ENCODE assay signal across 12 cellular contexts in the genomic region with DNA sequence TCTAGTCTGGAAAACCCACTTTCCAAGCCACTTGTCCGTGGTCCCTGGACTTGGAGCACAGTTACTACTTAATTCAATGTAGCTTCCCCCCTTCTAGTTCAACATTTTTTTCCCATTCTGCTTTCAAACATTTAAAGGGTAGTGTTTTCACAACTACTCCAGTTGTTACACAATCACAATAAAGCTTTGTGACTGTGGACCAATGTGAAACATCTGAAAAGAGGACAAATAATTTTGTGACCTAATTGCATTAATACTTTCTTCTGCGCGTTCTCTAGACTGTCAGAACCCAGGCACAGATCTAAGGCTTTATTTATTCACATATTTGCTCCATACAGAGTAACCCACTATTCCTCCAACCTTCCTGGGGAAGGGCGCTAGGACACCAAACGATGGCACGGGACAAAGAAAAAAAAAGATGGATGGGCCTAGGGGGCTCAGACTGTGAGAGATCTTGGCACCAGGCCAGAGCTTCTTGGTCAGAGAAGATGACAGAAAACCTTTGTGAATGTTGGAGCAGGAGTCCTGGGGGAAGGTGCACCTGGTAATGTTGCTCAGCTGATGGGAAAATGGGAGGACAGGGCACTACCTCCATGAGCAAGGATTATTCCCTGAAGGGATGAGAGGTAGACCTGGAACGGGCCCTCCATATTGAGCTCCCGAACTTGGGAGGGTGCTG. TPM values are rescaled to one million over a fixed set of nuclear protein-coding genes. Genes with fewer than 3 reads are reported as not detected.
DNase-seq lines count a peak whose midpoint lies in the region; ATAC-seq and TF ChIP-seq lines count a peak whose summit lies in the region.
"Had no signal": no experiment of that assay in that cellular context is flagged by ENCODE, and none has a peak within 500 bp of the region (broad histone marks: within the 10 kb centered on the region; RNA-seq: fewer than 3 reads in every experiment).

No MANE protein-coding gene starts in this region.

- H3K4me1 Mint-ChIP-seq in activated CD8-positive, alpha-beta memory T cell treated with anti-CD3 and anti-CD28 coated beads, Interleukin-2, amount 10 ng/mL, durations not matched to agents 7 days and 5 days = peaks cover 9% of the 10 kb centered on the region
- peaks cover 0 to 20% (median 17%) of the 10 kb centered on the region in 3 donors for H3K4me1 Mint-ChIP-seq in T-cell

- H3K36me3 ChIP-seq in hepatocyte (replicated peaks; ENCODE audit: insufficient read depth, low read depth) (no peaks in the 10 kb centered on the region), smooth muscle cell (ENCODE audit: low read depth) (no peaks in the 10 kb centered on the region), MM.1S (replicated peaks; ENCODE audit: insufficient read depth, low read length) (no peaks in the 10 kb centered on the region)
- H3K36me3 ChIP-seq: thyroid gland had no signal

- no peak for ATAC-seq in activated CD8-positive, alpha-beta memory T cell treated with anti-CD3 and anti-CD28 coated beads, Interleukin-2, amount 10 ng/mL, durations not matched to agents 7 days and 5 days
- no peak for ATAC-seq in T-cell (replicated peaks in 1 of 4)

- no peak overlapping the region for H3K27ac Mint-ChIP-seq in activated CD8-positive, alpha-beta memory T cell treated with anti-CD3 and anti-CD28 coated beads, Interleukin-2, amount 10 ng/mL, durations not matched to agents 7 days and 5 days
- H3K27ac Mint-ChIP-seq in T-cell = peak overlapping the region in 1 of 2 donors; percentile 2
- H3K27ac Mint-ChIP-seq: memory B cell had no signal

- H3K4me3 ChIP-seq in hepatocyte = no peak overlapping the region
- H3K4me3 ChIP-seq in smooth muscle cell = no peak overlapping the region
- no peak overlapping the region for H3K4me3 ChIP-seq in MM.1S (ENCODE audit: low read length)

- H3F3A ChIP-seq in smooth muscle cell (ENCODE audit: low read depth) (peaks cover 18% of the 10 kb centered on the region), MM.1S (ENCODE audit: insufficient read depth, low read length) (no peaks in the 10 kb centered on the region)

- peak overlapping the region; percentile 67 for H2AFZ ChIP-seq in hepatocyte
- no peak overlapping the region for H2AFZ ChIP-seq in smooth muscle cell (ENCODE audit: low read depth)
- H2AFZ ChIP-seq in MM.1S (ENCODE audit: low read length) = no peak overlapping the region

- peak overlapping the region; percentile 31 for H3K4me3 Mint-ChIP-seq in activated CD8-positive, alpha-beta memory T cell treated with anti-CD3 and anti-CD28 coated beads, Interleukin-2, amount 10 ng/mL, durations not matched to agents 7 days and 5 days
- peak overlapping the region; percentile 58 to 64 (median 63) for H3K4me3 Mint-ChIP-seq in T-cell

- H3K9me2 ChIP-seq in hepatocyte (replicated peaks; ENCODE audit: insufficient read depth) (no peaks in the 10 kb centered on the region), MM.1S (replicated peaks; ENCODE audit: insufficient read depth, low read length) (no peaks in the 10 kb centered on the region)

- peaks cover 55% of the 10 kb centered on the region for H3K27me3 Mint-ChIP-seq in activated CD8-positive, alpha-beta memory T cell treated with anti-CD3 and anti-CD28 coated beads, Interleukin-2, amount 10 ng/mL, durations not matched to agents 7 days and 5 days
- H3K27me3 Mint-ChIP-seq in T-cell = peaks cover 30 to 33% of the 10 kb centered on the region in 2 donors

- peak overlapping the region; percentile 98 for H3K4me2 ChIP-seq in hepatocyte
- H3K4me2 ChIP-seq in smooth muscle cell = peak overlapping the region; percentile 95
- H3K4me2 ChIP-seq in MM.1S (ENCODE audit: low read depth, low read length) = no peak overlapping the region

- no peaks in the 10 kb centered on the region for H3K36me3 Mint-ChIP-seq in activated CD8-positive, alpha-beta memory T cell treated with anti-CD3 and anti-CD28 coated beads, Interleukin-2, amount 10 ng/mL, durations not matched to agents 7 days and 5 days
- no peaks in the 10 kb centered on the region for H3K36me3 Mint-ChIP-seq in T-cell
- H3K36me3 Mint-ChIP-seq: memory B cell had no signal

- WGBS in hepatocyte (ENCODE audit: low lambda C conversion rate, missing lambda C conversion rate) = 77% methylated on average over 8 of the region's 8 CpGs
- WGBS in smooth muscle cell (ENCODE audit: low lambda C conversion rate) = 83% methylated on average over 8 of the region's 8 CpGs

- POLR2A ChIA-PET in T-cell (lab: Charles Lee) = interaction anchor here in 1 of 2 donors (0.6 kb wide), 1 partner anchor 19 kb away, joined by 3 read pairs; no protein-coding TSS in a partner anchor

- H3K9ac ChIP-seq in smooth muscle cell (ENCODE audit: low read depth) (no peak overlapping the region), MM.1S (ENCODE audit: low read length) (no peak overlapping the region)

- CTCF ChIA-PET in activated CD8-positive, alpha-beta memory T cell treated with anti-CD3 and anti-CD28 coated beads, Interleukin-2, amount 10 ng/mL, durations not matched to agents 7 days and 5 days (lab: Charles Lee) = interaction anchor here (1.0 to 8.9 kb wide), 9 partner anchors 9 to 170 kb away, joined by 3 to 144 read pairs (median 3); no protein-coding TSS in a partner anchor
- CTCF ChIA-PET in T-cell (lab: Charles Lee) = interaction anchor here (0.6 to 2.3 kb wide), 5 partner anchors 8 to 146 kb away, joined by 4 to 10 read pairs (median 8); no protein-coding TSS in a partner anchor

- no peaks in the 10 kb centered on the region for H3K9me3 Mint-ChIP-seq in activated CD8-positive, alpha-beta memory T cell treated with anti-CD3 and anti-CD28 coated beads, Interleukin-2, amount 10 ng/mL, durations not matched to agents 7 days and 5 days (ENCODE audit: low read depth)
- H3K9me3 Mint-ChIP-seq in T-cell = no peaks in the 10 kb centered on the region
- H3K9me3 Mint-ChIP-seq: memory B cell had no signal

- H3K27ac ChIP-seq in hepatocyte (no peak overlapping the region), smooth muscle cell (ENCODE audit: low read depth) (peak overlapping the region; percentile 15), MM.1S (ENCODE audit: low read length) (no peak overlapping the region)
- H3K27ac ChIP-seq: thyroid gland had no signal

- no peak for TF ChIP-seq CTCF in hepatocyte (IDR thresholded peaks at IDR 0.05; ENCODE audit: poor library complexity)
- TF ChIP-seq CTCF in smooth muscle cell (IDR thresholded peaks at IDR 0.05; ENCODE audit: borderline replicate concordance, insufficient read depth, poor library complexity, severe bottlenecking) = no peak
- TF ChIP-seq CTCF in MM.1S (IDR thresholded peaks at IDR 0.05; ENCODE audit: low read length) = no peak

- no peak for DNase-seq in activated CD8-positive, alpha-beta memory T cell treated with anti-CD3 and anti-CD28 coated beads, Interleukin-2, amount 10 ng/mL, durations not matched to agents 7 days and 5 days
- no peak for DNase-seq in activated CD8-positive, alpha-beta memory T cell treated with anti-CD3 and anti-CD28 coated beads, Interleukin-2, amount 50 U/mL, for 4 hours
- DNase-seq in T-cell = no peak
- DNase-seq in hepatocyte (ENCODE audit: low spot score) = no peak
- no peak for DNase-seq in smooth muscle cell (lab: John Stamatoyannopoulos, UW; ENCODE audit: unreplicated experiment)
- DNase-seq in GF-D8 (lab: John Stamatoyannopoulos, UW) = no peak
- DNase-seq in dedifferentiated amniotic fluid mesenchymal stem cell (ENCODE audit: extremely low spot score) = no peak
- DNase-seq in MM.1S = no peak
- DNase-seq: COR-L47, NCI-H2107, thyroid gland had no signal

- H3K9me3 ChIP-seq in hepatocyte (ENCODE audit: low read depth) (no peaks in the 10 kb centered on the region), smooth muscle cell (replicated peaks; ENCODE audit: low read depth) (no peaks in the 10 kb centered on the region), MM.1S (replicated peaks; ENCODE audit: insufficient read depth, low read length) (no peaks in the 10 kb centered on the region)
- H3K9me3 ChIP-seq: thyroid gland had no signal

- H3K79me2 ChIP-seq in hepatocyte (peaks cover 35% of the 10 kb centered on the region), smooth muscle cell (ENCODE audit: low read depth) (peaks cover 33% of the 10 kb centered on the region), MM.1S (ENCODE audit: low read length) (no peaks in the 10 kb centered on the region)

- no peaks in the 10 kb centered on the region for H3K27me3 ChIP-seq in hepatocyte
- H3K27me3 ChIP-seq in smooth muscle cell (ENCODE audit: low read depth) = no peaks in the 10 kb centered on the region
- H3K27me3 ChIP-seq in MM.1S (replicated peaks; ENCODE audit: insufficient read depth, low read length) = peaks cover 14% of the 10 kb centered on the region
- H3K27me3 ChIP-seq: thyroid gland had no signal

- H3K4me1 ChIP-seq in hepatocyte (ENCODE audit: insufficient read depth) (peaks cover 30% of the 10 kb centered on the region), smooth muscle cell (ENCODE audit: low read depth) (peaks cover 16% of the 10 kb centered on the region), MM.1S (ENCODE audit: low read length) (peaks cover 14% of the 10 kb centered on the region)

- H4K20me1 ChIP-seq in hepatocyte (ENCODE audit: insufficient read depth, poor library complexity, severe bottlenecking) (peaks cover 3% of the 10 kb centered on the region), smooth muscle cell (ENCODE audit: low read depth) (peaks cover 25% of the 10 kb centered on the region), MM.1S (ENCODE audit: insufficient read depth, low read length) (no peaks in the 10 kb centered on the region)

RNA-seq across cellular contexts. Expression of gene SH3PXD2A, which starts 1.3 kb away (rescaled TPM):
- 10 to 100 TPM; 12.4 to 14.5 TPM for total RNA-seq in activated CD8-positive, alpha-beta memory T cell treated with anti-CD3 and anti-CD28 coated beads, Interleukin-2, amount 10 ng/mL, durations not matched to agents 7 days and 5 days
- total RNA-seq in T-cell (10 to 100 TPM in 2 of 5 donors, 1 to 10 TPM in 3; 5.8 to 11.8 (median 9.8) TPM), hepatocyte (10.6 and 13.6 TPM in 2 replicates), smooth muscle cell (37.6 and 37.9 TPM in 2 replicates)
- polyA plus RNA-seq in hepatocyte (7.3 and 8.4 TPM in 2 replicates), smooth muscle cell (30.1 and 33.4 TPM in 2 replicates)
